Comparison of ENCODE assay signal across 2 cellular contexts in the genomic region with DNA sequence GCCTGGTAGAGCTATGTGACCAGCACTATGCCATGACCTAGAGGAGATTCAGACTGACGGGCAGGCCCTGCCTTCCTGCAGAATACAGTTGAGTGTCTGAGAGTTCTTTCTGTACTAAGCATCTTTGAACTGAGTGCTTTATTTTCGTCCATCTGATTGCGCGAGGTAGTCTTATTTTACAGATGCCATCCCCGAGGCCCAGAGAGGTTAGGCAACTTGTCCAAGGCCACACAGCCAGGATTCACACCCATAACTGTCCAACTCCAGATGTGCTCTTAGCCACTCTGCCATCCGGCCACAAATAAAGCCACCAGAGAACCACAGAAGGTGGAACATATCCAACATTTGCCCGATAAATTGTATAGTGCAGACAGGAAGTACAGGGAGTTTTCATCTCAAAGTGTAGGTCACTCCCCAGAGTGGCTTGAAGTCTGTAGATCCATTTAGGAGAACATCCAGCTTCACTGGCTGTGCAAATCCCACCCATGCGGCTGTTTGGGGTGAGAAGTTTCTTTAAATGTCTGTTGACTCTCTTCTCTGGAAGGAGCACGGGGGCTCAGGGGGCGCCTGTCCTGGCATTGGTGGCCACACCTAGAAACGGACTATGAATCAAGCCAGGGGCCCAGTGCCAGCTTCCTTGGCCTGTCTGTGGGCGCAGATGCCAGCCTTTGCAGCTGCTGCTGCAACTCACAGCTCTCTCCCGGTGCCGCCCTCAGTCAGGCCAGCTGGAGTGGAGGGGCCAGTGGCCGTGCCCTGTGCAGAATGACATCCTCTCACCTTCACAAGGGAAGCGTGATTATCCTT.
TF ChIP-seq lines count a peak whose summit lies in the region.

No MANE protein-coding gene starts in this region.

TF ChIP-seq in K562, 482 proteins besides CTCF, POLR2A, EP300 and RAD21 (continues in another document):
- TF ChIP-seq NR2C1 (IDR thresholded peaks at IDR 0.05) (no peak), NR2C1 (tag; IDR thresholded peaks at IDR 0.05) (no peak), ZNF436 (CRISPR knock-in tag; IDR thresholded peaks at IDR 0.05) (0 out of 2 replicates have a peak, but pooled peaks have one; percentile 17), RBM25 (IDR thresholded peaks at IDR 0.05; ENCODE audit: low read depth, low read length, severe bottlenecking) (peak; percentile 98), RBM22 (IDR thresholded peaks at IDR 0.05; ENCODE audit: low read depth, low read length, poor library complexity, severe bottlenecking) (no peak), FOXP1 (CRISPR knock-in tag; IDR thresholded peaks at IDR 0.05) (no peak), KDM1A (IDR thresholded peaks at IDR 0.05) (peak; percentile 59 to 82), ZFP36 (IDR thresholded peaks at IDR 0.05; ENCODE audit: low read depth, low read length, partially characterized antibody) (peak; percentile 90), CHD2 (IDR thresholded peaks at IDR 0.05; ENCODE audit: low read depth, low read length) (no peak), PTBP1 (IDR thresholded peaks at IDR 0.05; ENCODE audit: low read depth, low read length) (0 out of 2 replicates have a peak, but pooled peaks have one; percentile 76), HDAC2 (IDR thresholded peaks at IDR 0.05) (peak; percentile 43; the same call in 1 of the 2 replicates), POLR2AphosphoS5 (IDR thresholded peaks at IDR 0.05; ENCODE audit: control insufficient read depth, insufficient read depth, low read depth, low read length) (no peak)
- TF ChIP-seq, protein P1, sequence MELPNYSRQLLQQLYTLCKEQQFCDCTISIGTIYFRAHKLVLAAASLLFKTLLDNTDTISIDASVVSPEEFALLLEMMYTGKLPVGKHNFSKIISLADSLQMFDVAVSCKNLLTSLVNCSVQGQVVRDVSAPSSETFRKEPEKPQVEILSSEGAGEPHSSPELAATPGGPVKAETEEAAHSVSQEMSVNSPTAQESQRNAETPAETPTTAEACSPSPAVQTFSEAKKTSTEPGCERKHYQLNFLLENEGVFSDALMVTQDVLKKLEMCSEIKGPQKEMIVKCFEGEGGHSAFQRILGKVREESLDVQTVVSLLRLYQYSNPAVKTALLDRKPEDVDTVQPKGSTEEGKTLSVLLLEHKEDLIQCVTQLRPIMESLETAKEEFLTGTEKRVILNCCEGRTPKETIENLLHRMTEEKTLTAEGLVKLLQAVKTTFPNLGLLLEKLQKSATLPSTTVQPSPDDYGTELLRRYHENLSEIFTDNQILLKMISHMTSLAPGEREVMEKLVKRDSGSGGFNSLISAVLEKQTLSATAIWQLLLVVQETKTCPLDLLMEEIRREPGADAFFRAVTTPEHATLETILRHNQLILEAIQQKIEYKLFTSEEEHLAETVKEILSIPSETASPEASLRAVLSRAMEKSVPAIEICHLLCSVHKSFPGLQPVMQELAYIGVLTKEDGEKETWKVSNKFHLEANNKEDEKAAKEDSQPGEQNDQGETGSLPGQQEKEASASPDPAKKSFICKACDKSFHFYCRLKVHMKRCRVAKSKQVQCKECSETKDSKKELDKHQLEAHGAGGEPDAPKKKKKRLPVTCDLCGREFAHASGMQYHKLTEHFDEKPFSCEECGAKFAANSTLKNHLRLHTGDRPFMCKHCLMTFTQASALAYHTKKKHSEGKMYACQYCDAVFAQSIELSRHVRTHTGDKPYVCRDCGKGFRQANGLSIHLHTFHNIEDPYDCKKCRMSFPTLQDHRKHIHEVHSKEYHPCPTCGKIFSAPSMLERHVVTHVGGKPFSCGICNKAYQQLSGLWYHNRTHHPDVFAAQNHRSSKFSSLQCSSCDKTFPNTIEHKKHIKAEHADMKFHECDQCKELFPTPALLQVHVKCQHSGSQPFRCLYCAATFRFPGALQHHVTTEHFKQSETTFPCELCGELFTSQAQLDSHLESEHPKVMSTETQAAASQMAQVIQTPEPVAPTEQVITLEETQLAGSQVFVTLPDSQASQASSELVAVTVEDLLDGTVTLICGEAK (IDR thresholded peaks at IDR 0.05), result no peak
- TF ChIP-seq, protein P1 (CRISPR knock-in tag; IDR thresholded peaks at IDR 0.05), result no peak
- TF ChIP-seq, protein P2, sequence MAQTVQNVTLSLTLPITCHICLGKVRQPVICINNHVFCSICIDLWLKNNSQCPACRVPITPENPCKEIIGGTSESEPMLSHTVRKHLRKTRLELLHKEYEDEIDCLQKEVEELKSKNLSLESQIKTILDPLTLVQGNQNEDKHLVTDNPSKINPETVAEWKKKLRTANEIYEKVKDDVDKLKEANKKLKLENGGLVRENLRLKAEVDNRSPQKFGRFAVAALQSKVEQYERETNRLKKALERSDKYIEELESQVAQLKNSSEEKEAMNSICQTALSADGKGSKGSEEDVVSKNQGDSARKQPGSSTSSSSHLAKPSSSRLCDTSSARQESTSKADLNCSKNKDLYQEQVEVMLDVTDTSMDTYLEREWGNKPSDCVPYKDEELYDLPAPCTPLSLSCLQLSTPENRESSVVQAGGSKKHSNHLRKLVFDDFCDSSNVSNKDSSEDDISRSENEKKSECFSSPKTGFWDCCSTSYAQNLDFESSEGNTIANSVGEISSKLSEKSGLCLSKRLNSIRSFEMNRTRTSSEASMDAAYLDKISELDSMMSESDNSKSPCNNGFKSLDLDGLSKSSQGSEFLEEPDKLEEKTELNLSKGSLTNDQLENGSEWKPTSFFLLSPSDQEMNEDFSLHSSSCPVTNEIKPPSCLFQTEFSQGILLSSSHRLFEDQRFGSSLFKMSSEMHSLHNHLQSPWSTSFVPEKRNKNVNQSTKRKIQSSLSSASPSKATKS (CRISPR knock-in tag; IDR thresholded peaks at IDR 0.05), result no peak

TF ChIP-seq in HepG2, 621 proteins besides CTCF, POLR2A, EP300 and RAD21 (continues in another document):
- TF ChIP-seq, protein P3, sequence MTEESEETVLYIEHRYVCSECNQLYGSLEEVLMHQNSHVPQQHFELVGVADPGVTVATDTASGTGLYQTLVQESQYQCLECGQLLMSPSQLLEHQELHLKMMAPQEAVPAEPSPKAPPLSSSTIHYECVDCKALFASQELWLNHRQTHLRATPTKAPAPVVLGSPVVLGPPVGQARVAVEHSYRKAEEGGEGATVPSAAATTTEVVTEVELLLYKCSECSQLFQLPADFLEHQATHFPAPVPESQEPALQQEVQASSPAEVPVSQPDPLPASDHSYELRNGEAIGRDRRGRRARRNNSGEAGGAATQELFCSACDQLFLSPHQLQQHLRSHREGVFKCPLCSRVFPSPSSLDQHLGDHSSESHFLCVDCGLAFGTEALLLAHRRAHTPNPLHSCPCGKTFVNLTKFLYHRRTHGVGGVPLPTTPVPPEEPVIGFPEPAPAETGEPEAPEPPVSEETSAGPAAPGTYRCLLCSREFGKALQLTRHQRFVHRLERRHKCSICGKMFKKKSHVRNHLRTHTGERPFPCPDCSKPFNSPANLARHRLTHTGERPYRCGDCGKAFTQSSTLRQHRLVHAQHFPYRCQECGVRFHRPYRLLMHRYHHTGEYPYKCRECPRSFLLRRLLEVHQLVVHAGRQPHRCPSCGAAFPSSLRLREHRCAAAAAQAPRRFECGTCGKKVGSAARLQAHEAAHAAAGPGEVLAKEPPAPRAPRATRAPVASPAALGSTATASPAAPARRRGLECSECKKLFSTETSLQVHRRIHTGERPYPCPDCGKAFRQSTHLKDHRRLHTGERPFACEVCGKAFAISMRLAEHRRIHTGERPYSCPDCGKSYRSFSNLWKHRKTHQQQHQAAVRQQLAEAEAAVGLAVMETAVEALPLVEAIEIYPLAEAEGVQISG (CRISPR knock-in tag; IDR thresholded peaks at IDR 0.05), result no peak
- TF ChIP-seq, protein P4, sequence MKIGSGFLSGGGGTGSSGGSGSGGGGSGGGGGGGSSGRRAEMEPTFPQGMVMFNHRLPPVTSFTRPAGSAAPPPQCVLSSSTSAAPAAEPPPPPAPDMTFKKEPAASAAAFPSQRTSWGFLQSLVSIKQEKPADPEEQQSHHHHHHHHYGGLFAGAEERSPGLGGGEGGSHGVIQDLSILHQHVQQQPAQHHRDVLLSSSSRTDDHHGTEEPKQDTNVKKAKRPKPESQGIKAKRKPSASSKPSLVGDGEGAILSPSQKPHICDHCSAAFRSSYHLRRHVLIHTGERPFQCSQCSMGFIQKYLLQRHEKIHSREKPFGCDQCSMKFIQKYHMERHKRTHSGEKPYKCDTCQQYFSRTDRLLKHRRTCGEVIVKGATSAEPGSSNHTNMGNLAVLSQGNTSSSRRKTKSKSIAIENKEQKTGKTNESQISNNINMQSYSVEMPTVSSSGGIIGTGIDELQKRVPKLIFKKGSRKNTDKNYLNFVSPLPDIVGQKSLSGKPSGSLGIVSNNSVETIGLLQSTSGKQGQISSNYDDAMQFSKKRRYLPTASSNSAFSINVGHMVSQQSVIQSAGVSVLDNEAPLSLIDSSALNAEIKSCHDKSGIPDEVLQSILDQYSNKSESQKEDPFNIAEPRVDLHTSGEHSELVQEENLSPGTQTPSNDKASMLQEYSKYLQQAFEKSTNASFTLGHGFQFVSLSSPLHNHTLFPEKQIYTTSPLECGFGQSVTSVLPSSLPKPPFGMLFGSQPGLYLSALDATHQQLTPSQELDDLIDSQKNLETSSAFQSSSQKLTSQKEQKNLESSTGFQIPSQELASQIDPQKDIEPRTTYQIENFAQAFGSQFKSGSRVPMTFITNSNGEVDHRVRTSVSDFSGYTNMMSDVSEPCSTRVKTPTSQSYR (CRISPR knock-in tag; IDR thresholded peaks at IDR 0.05; ENCODE audit: borderline replicate concordance), result no peak
- TF ChIP-seq ZNF619 (CRISPR knock-in tag; IDR thresholded peaks at IDR 0.05) (no peak), GFI1 (CRISPR knock-in tag; IDR thresholded peaks at IDR 0.05; ENCODE audit: borderline replicate concordance) (no peak), HNRNPL (IDR thresholded peaks at IDR 0.05; ENCODE audit: low read depth, low read length) (peak; percentile 53; the same call in 1 of the 2 replicates), HES4 (CRISPR knock-in tag; IDR thresholded peaks at IDR 0.05; ENCODE audit: borderline replicate concordance) (no peak), FIP1L1 (IDR thresholded peaks at IDR 0.05; ENCODE audit: borderline replicate concordance, insufficient read depth, low read depth, low read length) (no peak), REPIN1 (CRISPR knock-in tag; IDR thresholded peaks at IDR 0.05; ENCODE audit: borderline replicate concordance, low read depth) (no peak), ZNF225 (CRISPR knock-in tag; IDR thresholded peaks at IDR 0.05) (no peak), TAF1 (CRISPR knock-in tag; IDR thresholded peaks at IDR 0.05) (no peak), ZSCAN9 (CRISPR knock-in tag; IDR thresholded peaks at IDR 0.05; ENCODE audit: borderline replicate concordance) (no peak)
- TF ChIP-seq, protein P5, sequence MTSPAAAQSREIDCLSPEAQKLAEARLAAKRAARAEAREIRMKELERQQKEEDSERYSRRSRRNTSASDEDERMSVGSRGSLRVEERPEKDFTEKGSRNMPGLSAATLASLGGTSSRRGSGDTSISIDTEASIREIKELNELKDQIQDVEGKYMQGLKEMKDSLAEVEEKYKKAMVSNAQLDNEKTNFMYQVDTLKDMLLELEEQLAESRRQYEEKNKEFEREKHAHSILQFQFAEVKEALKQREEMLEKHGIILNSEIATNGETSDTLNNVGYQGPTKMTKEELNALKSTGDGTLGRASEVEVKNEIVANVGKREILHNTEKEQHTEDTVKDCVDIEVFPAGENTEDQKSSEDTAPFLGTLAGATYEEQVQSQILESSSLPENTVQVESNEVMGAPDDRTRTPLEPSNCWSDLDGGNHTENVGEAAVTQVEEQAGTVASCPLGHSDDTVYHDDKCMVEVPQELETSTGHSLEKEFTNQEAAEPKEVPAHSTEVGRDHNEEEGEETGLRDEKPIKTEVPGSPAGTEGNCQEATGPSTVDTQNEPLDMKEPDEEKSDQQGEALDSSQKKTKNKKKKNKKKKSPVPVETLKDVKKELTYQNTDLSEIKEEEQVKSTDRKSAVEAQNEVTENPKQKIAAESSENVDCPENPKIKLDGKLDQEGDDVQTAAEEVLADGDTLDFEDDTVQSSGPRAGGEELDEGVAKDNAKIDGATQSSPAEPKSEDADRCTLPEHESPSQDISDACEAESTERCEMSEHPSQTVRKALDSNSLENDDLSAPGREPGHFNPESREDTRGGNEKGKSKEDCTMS (CRISPR knock-in tag; conservative IDR thresholded peaks at IDR 0.05), result no peak
